ENCODE assay signal across 15 cellular contexts in genomic region chr4:184396570-184397515, GRCh38.
A peak's percentile ranks its signal among the peaks of the same experiment; 100 is the strongest.
DNase-seq lines count a peak whose midpoint lies in the region; ATAC-seq and TF ChIP-seq lines count a peak whose summit lies in the region.
"Had no signal": no experiment of that assay in that cellular context is flagged by ENCODE, and none has a peak within 500 bp of the region (broad histone marks: within the 10 kb centered on the region; RNA-seq: fewer than 3 reads in every experiment).

No MANE protein-coding gene starts in this region.

- H3K9me3 ChIP-seq in tibial nerve (no peaks in the 10 kb centered on the region), testis (no peaks in the 10 kb centered on the region), breast epithelium (no peaks in the 10 kb centered on the region)
- H3K9me3 ChIP-seq: esophagus muscularis mucosa, tibial artery had no signal

- TF ChIP-seq POLR2A in tibial nerve (IDR thresholded peaks at IDR 0.05), result no peak
- TF ChIP-seq POLR2A in testis (IDR thresholded peaks at IDR 0.05), result no peak
- no peak for TF ChIP-seq POLR2A in breast epithelium (IDR thresholded peaks at IDR 0.05)

- ATAC-seq in activated naive CD8-positive, alpha-beta T cell treated with anti-CD3 and anti-CD28 coated beads, Interleukin-2, amount 50 U/mL, for 24 hours, result no peak
- ATAC-seq: activated naive CD4-positive, alpha-beta T cell treated with anti-CD3 and anti-CD28 coated beads, Interleukin-2, amount 50 U/mL, for 72 hours; HCT116; Panc1 had no signal

- H3K27me3 Mint-ChIP-seq in activated naive CD8-positive, alpha-beta T cell, result no peaks in the 10 kb centered on the region
- no peaks in the 10 kb centered on the region for H3K27me3 Mint-ChIP-seq in activated naive CD8-positive, alpha-beta T cell treated with anti-CD3 and anti-CD28 coated beads, Interleukin-2, amount 50 U/mL, for 24 hours

- peaks cover 0 to 78% (median 0%) of the 10 kb centered on the region in 3 donors for H3K36me3 ChIP-seq in tibial nerve
- H3K36me3 ChIP-seq in testis (ENCODE audit: low read depth, missing control alignments), result no peaks in the 10 kb centered on the region
- H3K36me3 ChIP-seq in breast epithelium, result no peaks in the 10 kb centered on the region

- 90% methylated on average over 15 of the region's 15 CpGs for WGBS in tibial nerve, 2 donors
- 87 to 88% methylated on average over 15 of the region's 15 CpGs for whole genome bisulfite sequencing in testis, 2 donors

- peak overlapping the region in 5 of 59 donors; percentile 2 to 14 (median 12) for H3K4me3 ChIP-seq in dorsolateral prefrontal cortex
- no peak overlapping the region for H3K4me3 ChIP-seq in tibial nerve
- H3K4me3 ChIP-seq in testis, result no peak overlapping the region
- no peak overlapping the region for H3K4me3 ChIP-seq in breast epithelium
- H3K4me3 ChIP-seq: esophagus muscularis mucosa, tibial artery had no signal

- no peak overlapping the region for H3K4me3 Mint-ChIP-seq in activated naive CD8-positive, alpha-beta T cell
- H3K4me3 Mint-ChIP-seq in activated naive CD8-positive, alpha-beta T cell treated with anti-CD3 and anti-CD28 coated beads, Interleukin-2, amount 50 U/mL, for 24 hours, result no peak overlapping the region

- intact Hi-C loops in dorsolateral prefrontal cortex (cut with DNase I) (loop anchor here in 1 of 2 donors (10.0 kb wide), 1 partner anchor 132 kb away; no protein-coding TSS in a partner anchor), testis (cut with DNase I; ENCODE audit: low total_unique reads) (loop anchor here (10.0 kb wide), 2 partner anchors 52 to 78 kb away; partner anchors contain the start of gene IRF2), breast epithelium (cut with DNase I; ENCODE audit: low total_unique reads) (no loop called here)

- H3K9me3 Mint-ChIP-seq in activated naive CD8-positive, alpha-beta T cell (ENCODE audit: low read depth), result no peaks in the 10 kb centered on the region
- H3K9me3 Mint-ChIP-seq in activated naive CD8-positive, alpha-beta T cell treated with anti-CD3 and anti-CD28 coated beads, Interleukin-2, amount 50 U/mL, for 24 hours, result no peaks in the 10 kb centered on the region
- H3K9me3 Mint-ChIP-seq: activated naive CD4-positive, alpha-beta T cell treated with anti-CD3 and anti-CD28 coated beads, Interleukin-2, amount 50 U/mL, for 72 hours had no signal

- peaks cover 12% of the 10 kb centered on the region for H3K36me3 Mint-ChIP-seq in activated naive CD8-positive, alpha-beta T cell
- peaks cover 61% of the 10 kb centered on the region for H3K36me3 Mint-ChIP-seq in activated naive CD8-positive, alpha-beta T cell treated with anti-CD3 and anti-CD28 coated beads, Interleukin-2, amount 50 U/mL, for 24 hours (ENCODE audit: low read depth)

- TF ChIP-seq EP300 in tibial nerve (IDR thresholded peaks at IDR 0.05), result no peak

- H3K27ac ChIP-seq in dorsolateral prefrontal cortex (peak overlapping the region in 58 of 59 donors; percentile 10 to 91 (median 80)), tibial nerve (peak overlapping the region in 3 of 4 donors; percentile 19 to 30 (median 28)), testis (no peak overlapping the region), breast epithelium (no peak overlapping the region)

- DNase-seq in activated naive CD8-positive, alpha-beta T cell treated with anti-CD3 and anti-CD28 coated beads, Interleukin-2, amount 50 U/mL, for 24 hours, result no peak
- DNase-seq in NAMALWA (ENCODE audit: low spot score), result peak; percentile 31
- no peak for DNase-seq in dorsolateral prefrontal cortex
- DNase-seq in tibial nerve (ENCODE audit: low spot score in 2 of 2), result no peak
- no peak for DNase-seq in retina
- no peak for DNase-seq in testis
- DNase-seq in breast epithelium (ENCODE audit: low spot score in 2 of 2), result no peak
- DNase-seq: activated CD4-positive, alpha-beta T cell treated with anti-CD3 and anti-CD28 coated beads, Interleukin-2, amount 50 U/mL, for 48 hours; NCI-H1092; tibial artery had no signal

- H3K4me1 ChIP-seq in tibial nerve (peaks cover 0 to 73% (median 8%) of the 10 kb centered on the region in 4 donors), testis (peaks cover 29% of the 10 kb centered on the region), breast epithelium (no peaks in the 10 kb centered on the region)

- H3K27me3 ChIP-seq in dorsolateral prefrontal cortex (no peaks in the 10 kb centered on the region), tibial nerve (no peaks in the 10 kb centered on the region), testis (no peaks in the 10 kb centered on the region), breast epithelium (no peaks in the 10 kb centered on the region)
- H3K27me3 ChIP-seq: esophagus muscularis mucosa, tibial artery had no signal

- TF ChIP-seq CTCF in dorsolateral prefrontal cortex (IDR thresholded peaks at IDR 0.05 in 54 of 56, conservative IDR thresholded peaks at IDR 0.05 in 2 of 56; ENCODE audit: low read depth in 1 of 56, partially characterized antibody in 56 of 56) (no peak), tibial nerve (IDR thresholded peaks at IDR 0.05) (no peak), testis (IDR thresholded peaks at IDR 0.05) (no peak), breast epithelium (IDR thresholded peaks at IDR 0.05) (no peak)

- peak overlapping the region; percentile 58 for H3K27ac Mint-ChIP-seq in activated naive CD8-positive, alpha-beta T cell
- no peak overlapping the region for H3K27ac Mint-ChIP-seq in activated naive CD8-positive, alpha-beta T cell treated with anti-CD3 and anti-CD28 coated beads, Interleukin-2, amount 50 U/mL, for 24 hours

- peaks cover 11% of the 10 kb centered on the region for H3K4me1 Mint-ChIP-seq in activated naive CD8-positive, alpha-beta T cell (ENCODE audit: low read depth)
- H3K4me1 Mint-ChIP-seq in activated naive CD8-positive, alpha-beta T cell treated with anti-CD3 and anti-CD28 coated beads, Interleukin-2, amount 50 U/mL, for 24 hours, result peaks cover 49% of the 10 kb centered on the region

Comparison
In these comparisons a context has a peak if more than half of its experiments do, and no peak if none do; other contexts are left out.
1. H3K27ac ChIP-seq: peak in dorsolateral prefrontal cortex (58 of 59) and tibial nerve (3 of 4); none in testis (0 of 2) and breast epithelium (0 of 2).